Comparison of ENCODE assay signal across 8 cellular contexts in genomic region chr17:82648165-82648668, GRCh38. TPM values are rescaled to one million over a fixed set of nuclear protein-coding genes. Genes with fewer than 3 reads are reported as not detected.
DNase-seq lines count a peak whose midpoint lies in the region; ATAC-seq and TF ChIP-seq lines count a peak whose summit lies in the region.

TSS of gene WDR45B (minus strand) at chr17:82648444. CDS start at chr17:82648340, 104 bp downstream.

- H3K4me3 ChIP-seq in spleen, result peak within 1 kb of the TSS; percentile 73 to 95 (median 91)

- H3K27ac ChIP-seq in caudate nucleus (ENCODE audit: low read depth, low read length), result peak within 1 kb of the TSS; percentile 83
- peak within 1 kb of the TSS; percentile 94 to 100 (median 96) for H3K27ac ChIP-seq in spleen

- TF ChIP-seq POLR2A in GM18951 (IDR thresholded peaks at IDR 0.05; ENCODE audit: extremely low read depth, insufficient read depth, insufficient read length) (peak; percentile 95), spleen (IDR thresholded peaks at IDR 0.05) (peak; percentile 69 to 91 (median 75))

- 0 to 1% (median 1%) methylated on average over 43 to 65 of the region's 67 CpGs; no CpG with 5 or more reads in 2 of the 5 donors for WGBS in spleen, 5 donors

- DNase-seq in ACHN (peak; percentile 96), NCI-H345 (lab: John Stamatoyannopoulos, UW) (peak; percentile 99), caudate nucleus (lab: John Stamatoyannopoulos, UW) (peak in 59 of 61 donors; percentile 75 to 98 (median 94)), inferior parietal cortex (ENCODE audit: extremely low spot score) (peak; percentile 91), spleen (peak; percentile 98)
- peak; percentile 77 to 90 (median 86) for DNase-seq in activated CD4-positive, CD25-positive, alpha-beta regulatory T cell (lab: John Stamatoyannopoulos, UW)

- peak in 1 of 11 experiments; percentile 12 for TF ChIP-seq CTCF in spleen (IDR thresholded peaks at IDR 0.05 in 8 of 11, conservative IDR thresholded peaks at IDR 0.05 in 3 of 11)

- ATAC-seq in HG03175 (IDR thresholded peaks at IDR 0.05; ENCODE audit: unreplicated experiment), result peak; percentile 92

- H3K36me3 ChIP-seq in spleen, result peaks cover 0 to 16% (median 15%) of the 10 kb centered on the region in 6 donors

- intact Hi-C loops in spleen (cut with DNase I; ENCODE audit: low total_unique reads), result no loop called here

- H3K4me1 ChIP-seq in spleen, result peaks cover 19 to 55% (median 29%) of the 10 kb centered on the region in 6 donors

- no peaks in the 10 kb centered on the region for H3K9me3 ChIP-seq in spleen

- in situ Hi-C loops in ACHN (cut with HindIII; ENCODE audit: low pct_ligation_motif_present, low pct_unique_long_range_greater_than_20kb, low sequenced_read_pairs) (no loop called here), GM18951 (cut with MboI; ENCODE audit: low sequenced_read_pairs, unreplicated experiment) (no loop called here)

- H3K27me3 ChIP-seq in spleen (replicated peaks in 1 of 7), result no peaks in the 10 kb centered on the region

RNA-seq across cellular contexts. Expression of gene WDR45B, which starts in this region (rescaled TPM):
- total RNA-seq in spleen, result 10 to 100 TPM; 62.6 to 80.2 (median 67.0) TPM
- 10 to 100 TPM; 30.9 to 52.7 (median 34.9) TPM for polyA plus RNA-seq in spleen

Comparison
In these comparisons a context has a peak if more than half of its experiments do, and no peak if none do; other contexts are left out.
1. Peak in every context shown above with its lines: DNase-seq, ATAC-seq, H3K4me3 ChIP-seq and H3K27ac ChIP-seq.